ENCODE assay signal across 13 cellular contexts in genomic region chr11:92885600-92885999, GRCh38.
"Had no signal": no experiment of that assay in that cellular context is flagged by ENCODE, and none has a peak within 500 bp of the region (broad histone marks: within the 10 kb centered on the region; RNA-seq: fewer than 3 reads in every experiment).

No MANE protein-coding gene starts in this region.

- H3K9me3 ChIP-seq: body of pancreas, esophagus muscularis mucosa, sigmoid colon, testis, upper lobe of left lung had no signal

- H3K4me1 ChIP-seq: body of pancreas, testis, upper lobe of left lung had no signal

- H2AFZ ChIP-seq: hepatocyte had no signal

- H3K27me3 ChIP-seq: body of pancreas, esophagus muscularis mucosa, hepatocyte, sigmoid colon, testis, upper lobe of left lung had no signal

- H3K36me3 ChIP-seq: esophagus muscularis mucosa, sigmoid colon, upper lobe of left lung had no signal

- H3K27ac ChIP-seq: body of pancreas, esophagus muscularis mucosa, hepatocyte, sigmoid colon, testis, upper lobe of left lung had no signal

- ATAC-seq: activated CD8-positive, alpha-beta T cell treated with anti-CD3 and anti-CD28 coated beads, Interleukin-2, amount 10 ng/mL, durations not matched to agents 7 days and 5 days; natural killer cell; T-cell had no signal

- H3K4me3 ChIP-seq: body of pancreas, esophagus muscularis mucosa, hepatocyte, lung, sigmoid colon, testis, upper lobe of left lung had no signal

- DNase-seq: activated T-cell treated with anti-CD3 and anti-CD28 coated beads, Interleukin-2, amount 50 U/mL, for 24 hours; cortex of kidney; natural killer cell; sigmoid colon; stimulated activated CD4-positive, alpha-beta T cell treated with anti-CD3 and anti-CD28 coated beads, Interleukin-4, amount 100 ng/mL, for 4 hours; T-cell; upper lobe of left lung had no signal

- H3K4me2 ChIP-seq: hepatocyte had no signal

- H3K79me2 ChIP-seq: hepatocyte had no signal
